ENCODE assay signal across 1 cellular context in the genomic region with DNA sequence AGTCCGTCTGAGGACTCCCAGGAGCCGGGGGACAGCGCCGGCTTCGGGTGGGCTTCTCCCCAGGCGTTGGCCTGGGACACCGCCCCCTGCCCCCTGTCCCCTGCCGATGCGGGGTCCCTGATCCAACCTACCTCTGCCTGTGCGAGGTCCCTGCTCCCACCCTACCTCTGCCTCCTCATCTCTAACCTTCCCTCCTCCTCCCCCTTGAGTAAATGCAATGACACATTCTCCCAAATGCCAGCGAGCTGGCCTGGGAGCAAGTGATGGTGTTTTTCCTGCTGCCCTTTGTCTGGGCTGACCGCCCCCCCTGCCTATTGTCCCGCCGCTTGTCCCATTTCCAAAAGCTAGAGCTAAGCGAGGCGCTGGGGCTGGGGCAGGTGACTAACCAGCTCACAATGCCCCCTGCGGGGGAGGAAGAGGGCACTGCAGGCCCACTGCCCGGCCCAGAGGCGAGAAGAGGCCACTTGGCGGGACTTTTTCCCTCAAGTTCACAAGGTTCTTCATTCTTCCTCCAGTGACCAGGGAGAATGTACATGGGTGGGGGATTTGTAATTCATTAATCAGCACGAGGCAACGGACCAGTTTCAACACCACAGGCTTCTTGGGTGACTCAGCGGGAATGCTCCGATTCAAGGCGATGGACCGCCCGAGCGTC.
A peak's percentile ranks its signal among the peaks of the same experiment; 100 is the strongest.
TF ChIP-seq lines count a peak whose summit lies in the region.

No MANE protein-coding gene starts in this region.

TF ChIP-seq in H1, 55 proteins besides CTCF, POLR2A, EP300 and RAD21:
- peak; percentile 26 for TF ChIP-seq KDM4A (IDR thresholded peaks at IDR 0.05; ENCODE audit: low read depth, low read length, severe bottlenecking)
- 0 out of 2 replicates have a peak, but pooled peaks have one; percentile 39 for TF ChIP-seq SUZ12 (IDR thresholded peaks at IDR 0.05; ENCODE audit: low read length)
- TF ChIP-seq, protein P1, sequence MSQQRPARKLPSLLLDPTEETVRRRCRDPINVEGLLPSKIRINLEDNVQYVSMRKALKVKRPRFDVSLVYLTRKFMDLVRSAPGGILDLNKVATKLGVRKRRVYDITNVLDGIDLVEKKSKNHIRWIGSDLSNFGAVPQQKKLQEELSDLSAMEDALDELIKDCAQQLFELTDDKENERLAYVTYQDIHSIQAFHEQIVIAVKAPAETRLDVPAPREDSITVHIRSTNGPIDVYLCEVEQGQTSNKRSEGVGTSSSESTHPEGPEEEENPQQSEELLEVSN (IDR thresholded peaks at IDR 0.05), result peak; percentile 35; the same call in 1 of the 2 replicates
- TF ChIP-seq CEBPB (IDR thresholded peaks at IDR 0.05; ENCODE audit: low read depth, low read length), result no peak
- TF ChIP-seq SIN3A (conservative IDR thresholded peaks at IDR 0.05 in 1 of 2, IDR thresholded peaks at IDR 0.05 in 1 of 2; ENCODE audit: low read depth in 1 of 2, low read length in 2 of 2), result peak in 1 of 2 experiments; percentile 30; a peak in 1 of 4 replicates
- 0 out of 2 replicates have a peak, but pooled peaks have one; percentile 19 for TF ChIP-seq EGR1 (IDR thresholded peaks at IDR 0.05; ENCODE audit: borderline replicate concordance, low read depth, low read length)
- TF ChIP-seq BACH1 (IDR thresholded peaks at IDR 0.05; ENCODE audit: low read length), result peak; percentile 61; the same call in 1 of the 2 replicates
- no peak for TF ChIP-seq EZH2 (IDR thresholded peaks at IDR 0.05; ENCODE audit: low read depth, low read length, severe bottlenecking)
- peak; percentile 90 for TF ChIP-seq CTBP2 (IDR thresholded peaks at IDR 0.05; ENCODE audit: borderline replicate concordance, insufficient read depth, insufficient read length, low read length)
- TF ChIP-seq ASH2L (IDR thresholded peaks at IDR 0.05; ENCODE audit: low read length), result peak; percentile 42
- TF ChIP-seq SAP30 (IDR thresholded peaks at IDR 0.05; ENCODE audit: insufficient read depth, insufficient replicate concordance, low read length), result peak; percentile 39
- TF ChIP-seq HDAC2 (IDR thresholded peaks at IDR 0.05; ENCODE audit: borderline replicate concordance in 1 of 2, low read depth in 2 of 2, low read length in 2 of 2), result 0 out of 4 replicates have a peak, but pooled peaks have one; percentile 6 to 50
- peak; percentile 35 for TF ChIP-seq JUND (IDR thresholded peaks at IDR 0.05; ENCODE audit: low read length)
- TF ChIP-seq, protein P2, sequence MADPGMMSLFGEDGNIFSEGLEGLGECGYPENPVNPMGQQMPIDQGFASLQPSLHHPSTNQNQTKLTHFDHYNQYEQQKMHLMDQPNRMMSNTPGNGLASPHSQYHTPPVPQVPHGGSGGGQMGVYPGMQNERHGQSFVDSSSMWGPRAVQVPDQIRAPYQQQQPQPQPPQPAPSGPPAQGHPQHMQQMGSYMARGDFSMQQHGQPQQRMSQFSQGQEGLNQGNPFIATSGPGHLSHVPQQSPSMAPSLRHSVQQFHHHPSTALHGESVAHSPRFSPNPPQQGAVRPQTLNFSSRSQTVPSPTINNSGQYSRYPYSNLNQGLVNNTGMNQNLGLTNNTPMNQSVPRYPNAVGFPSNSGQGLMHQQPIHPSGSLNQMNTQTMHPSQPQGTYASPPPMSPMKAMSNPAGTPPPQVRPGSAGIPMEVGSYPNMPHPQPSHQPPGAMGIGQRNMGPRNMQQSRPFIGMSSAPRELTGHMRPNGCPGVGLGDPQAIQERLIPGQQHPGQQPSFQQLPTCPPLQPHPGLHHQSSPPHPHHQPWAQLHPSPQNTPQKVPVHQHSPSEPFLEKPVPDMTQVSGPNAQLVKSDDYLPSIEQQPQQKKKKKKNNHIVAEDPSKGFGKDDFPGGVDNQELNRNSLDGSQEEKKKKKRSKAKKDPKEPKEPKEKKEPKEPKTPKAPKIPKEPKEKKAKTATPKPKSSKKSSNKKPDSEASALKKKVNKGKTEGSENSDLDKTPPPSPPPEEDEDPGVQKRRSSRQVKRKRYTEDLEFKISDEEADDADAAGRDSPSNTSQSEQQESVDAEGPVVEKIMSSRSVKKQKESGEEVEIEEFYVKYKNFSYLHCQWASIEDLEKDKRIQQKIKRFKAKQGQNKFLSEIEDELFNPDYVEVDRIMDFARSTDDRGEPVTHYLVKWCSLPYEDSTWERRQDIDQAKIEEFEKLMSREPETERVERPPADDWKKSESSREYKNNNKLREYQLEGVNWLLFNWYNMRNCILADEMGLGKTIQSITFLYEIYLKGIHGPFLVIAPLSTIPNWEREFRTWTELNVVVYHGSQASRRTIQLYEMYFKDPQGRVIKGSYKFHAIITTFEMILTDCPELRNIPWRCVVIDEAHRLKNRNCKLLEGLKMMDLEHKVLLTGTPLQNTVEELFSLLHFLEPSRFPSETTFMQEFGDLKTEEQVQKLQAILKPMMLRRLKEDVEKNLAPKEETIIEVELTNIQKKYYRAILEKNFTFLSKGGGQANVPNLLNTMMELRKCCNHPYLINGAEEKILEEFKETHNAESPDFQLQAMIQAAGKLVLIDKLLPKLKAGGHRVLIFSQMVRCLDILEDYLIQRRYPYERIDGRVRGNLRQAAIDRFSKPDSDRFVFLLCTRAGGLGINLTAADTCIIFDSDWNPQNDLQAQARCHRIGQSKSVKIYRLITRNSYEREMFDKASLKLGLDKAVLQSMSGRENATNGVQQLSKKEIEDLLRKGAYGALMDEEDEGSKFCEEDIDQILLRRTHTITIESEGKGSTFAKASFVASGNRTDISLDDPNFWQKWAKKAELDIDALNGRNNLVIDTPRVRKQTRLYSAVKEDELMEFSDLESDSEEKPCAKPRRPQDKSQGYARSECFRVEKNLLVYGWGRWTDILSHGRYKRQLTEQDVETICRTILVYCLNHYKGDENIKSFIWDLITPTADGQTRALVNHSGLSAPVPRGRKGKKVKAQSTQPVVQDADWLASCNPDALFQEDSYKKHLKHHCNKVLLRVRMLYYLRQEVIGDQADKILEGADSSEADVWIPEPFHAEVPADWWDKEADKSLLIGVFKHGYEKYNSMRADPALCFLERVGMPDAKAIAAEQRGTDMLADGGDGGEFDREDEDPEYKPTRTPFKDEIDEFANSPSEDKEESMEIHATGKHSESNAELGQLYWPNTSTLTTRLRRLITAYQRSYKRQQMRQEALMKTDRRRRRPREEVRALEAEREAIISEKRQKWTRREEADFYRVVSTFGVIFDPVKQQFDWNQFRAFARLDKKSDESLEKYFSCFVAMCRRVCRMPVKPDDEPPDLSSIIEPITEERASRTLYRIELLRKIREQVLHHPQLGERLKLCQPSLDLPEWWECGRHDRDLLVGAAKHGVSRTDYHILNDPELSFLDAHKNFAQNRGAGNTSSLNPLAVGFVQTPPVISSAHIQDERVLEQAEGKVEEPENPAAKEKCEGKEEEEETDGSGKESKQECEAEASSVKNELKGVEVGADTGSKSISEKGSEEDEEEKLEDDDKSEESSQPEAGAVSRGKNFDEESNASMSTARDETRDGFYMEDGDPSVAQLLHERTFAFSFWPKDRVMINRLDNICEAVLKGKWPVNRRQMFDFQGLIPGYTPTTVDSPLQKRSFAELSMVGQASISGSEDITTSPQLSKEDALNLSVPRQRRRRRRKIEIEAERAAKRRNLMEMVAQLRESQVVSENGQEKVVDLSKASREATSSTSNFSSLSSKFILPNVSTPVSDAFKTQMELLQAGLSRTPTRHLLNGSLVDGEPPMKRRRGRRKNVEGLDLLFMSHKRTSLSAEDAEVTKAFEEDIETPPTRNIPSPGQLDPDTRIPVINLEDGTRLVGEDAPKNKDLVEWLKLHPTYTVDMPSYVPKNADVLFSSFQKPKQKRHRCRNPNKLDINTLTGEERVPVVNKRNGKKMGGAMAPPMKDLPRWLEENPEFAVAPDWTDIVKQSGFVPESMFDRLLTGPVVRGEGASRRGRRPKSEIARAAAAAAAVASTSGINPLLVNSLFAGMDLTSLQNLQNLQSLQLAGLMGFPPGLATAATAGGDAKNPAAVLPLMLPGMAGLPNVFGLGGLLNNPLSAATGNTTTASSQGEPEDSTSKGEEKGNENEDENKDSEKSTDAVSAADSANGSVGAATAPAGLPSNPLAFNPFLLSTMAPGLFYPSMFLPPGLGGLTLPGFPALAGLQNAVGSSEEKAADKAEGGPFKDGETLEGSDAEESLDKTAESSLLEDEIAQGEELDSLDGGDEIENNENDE (IDR thresholded peaks at IDR 0.05; ENCODE audit: insufficient replicate concordance, low read length), result no peak
- no peak for TF ChIP-seq CBX5 (IDR thresholded peaks at IDR 0.05; ENCODE audit: low read depth, low read length)
TF ChIP-seq in H1: peak in this region for 11.
